In the genomic region with DNA sequence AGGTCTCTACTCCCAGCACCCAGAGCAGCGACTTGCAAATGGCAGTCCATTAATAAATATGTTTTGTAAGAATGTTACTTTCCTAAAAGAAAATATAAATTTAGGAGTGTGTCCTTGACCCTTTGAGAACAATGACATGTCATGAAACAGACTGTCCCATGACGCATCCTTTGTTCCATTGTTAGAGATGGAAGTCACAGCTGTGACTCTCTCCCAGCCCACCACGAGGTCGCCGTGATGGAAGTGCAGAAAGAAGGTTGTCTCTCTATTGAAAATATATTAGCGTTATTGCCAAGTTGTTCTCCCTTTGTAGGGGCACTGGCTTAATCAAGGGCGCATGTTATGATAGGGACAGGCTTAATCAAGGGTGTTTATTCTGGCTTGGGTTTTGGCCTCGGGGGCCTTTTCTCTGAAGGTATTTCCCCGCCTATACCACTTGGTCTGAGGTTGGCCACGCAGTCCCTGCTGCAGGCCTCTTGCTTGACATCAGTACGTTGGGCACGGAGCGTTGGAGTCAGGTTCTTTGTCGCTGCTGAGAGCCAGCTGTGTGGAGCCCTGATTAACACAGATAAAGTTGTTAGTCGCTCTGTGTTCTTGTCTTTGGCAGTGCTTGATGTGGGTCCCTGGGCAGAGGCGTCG, we compare ENCODE assay signal across 17 cellular contexts.
DNase-seq lines count a peak whose midpoint lies in the region; ATAC-seq and TF ChIP-seq lines count a peak whose summit lies in the region.
"Had no signal": no experiment of that assay in that cellular context is flagged by ENCODE, and none has a peak within 500 bp of the region (broad histone marks: within the 10 kb centered on the region; RNA-seq: fewer than 3 reads in every experiment).

No MANE protein-coding gene starts in this region.

- DNase-seq in substantia nigra (lab: John Stamatoyannopoulos, UW) (peak in 15 of 49 donors; percentile 19 to 54 (median 27)), GF-D8 (lab: John Stamatoyannopoulos, UW) (no peak), dedifferentiated amniotic fluid mesenchymal stem cell (ENCODE audit: extremely low spot score) (no peak), middle frontal gyrus (ENCODE audit: extremely low spot score, low spot score) (no peak)
- DNase-seq: BE2C; CD4-positive, CD25-positive, alpha-beta regulatory T cell; CD8-positive, alpha-beta memory T cell; COR-L47; DMS 273 treated with DMSO at 0.1 percent for 48 hours; DMS53; DND-41; EL; H9 had no signal

- no peaks in the 10 kb centered on the region for H3K27me3 ChIP-seq in layer of hippocampus (ENCODE audit: control insufficient read depth, insufficient read depth, low read length)
- H3K27me3 ChIP-seq: BE2C had no signal

- H3K27ac ChIP-seq in angular gyrus (ENCODE audit: low read depth, low read length) (peak overlapping the region; percentile 86), layer of hippocampus (ENCODE audit: low read depth, low read length) (peak overlapping the region; percentile 78), substantia nigra (ENCODE audit: low read depth, low read length, poor library complexity, severe bottlenecking) (peak overlapping the region; percentile 92)

- no peak for ATAC-seq in SK-N-SH treated with all-trans-retinoic acid at 6 μM for 48 hours
- ATAC-seq: HepG2 had no signal

TF ChIP-seq in SK-N-SH treated with all-trans-retinoic acid at 6 μM for 48 hours, 23 proteins besides CTCF, POLR2A, EP300 and RAD21:
- TF ChIP-seq ISL1 (CRISPR knock-in tag; IDR thresholded peaks at IDR 0.05) (no peak), ESRRG (CRISPR knock-in tag; IDR thresholded peaks at IDR 0.05) (no peak), ARNTL (CRISPR knock-in tag; IDR thresholded peaks at IDR 0.05; ENCODE audit: borderline replicate concordance, low read depth) (no peak), ZFP3 (CRISPR knock-in tag; IDR thresholded peaks at IDR 0.05) (no peak), ZNF70 (CRISPR knock-in tag; IDR thresholded peaks at IDR 0.05) (no peak), BACH2 (CRISPR knock-in tag; IDR thresholded peaks at IDR 0.05; ENCODE audit: borderline replicate concordance) (no peak), TCF4 (CRISPR knock-in tag; IDR thresholded peaks at IDR 0.05; ENCODE audit: borderline replicate concordance) (no peak), ZFP30 (CRISPR knock-in tag; IDR thresholded peaks at IDR 0.05) (no peak), PPARA (CRISPR knock-in tag; IDR thresholded peaks at IDR 0.05; ENCODE audit: borderline replicate concordance) (no peak), CSDC2 (CRISPR knock-in tag; IDR thresholded peaks at IDR 0.05) (no peak), ZNF8 (CRISPR knock-in tag; IDR thresholded peaks at IDR 0.05) (no peak), OSR1 (CRISPR knock-in tag; IDR thresholded peaks at IDR 0.05) (no peak), SNAI2 (CRISPR knock-in tag; IDR thresholded peaks at IDR 0.05) (no peak)
- TF ChIP-seq, protein P1, sequence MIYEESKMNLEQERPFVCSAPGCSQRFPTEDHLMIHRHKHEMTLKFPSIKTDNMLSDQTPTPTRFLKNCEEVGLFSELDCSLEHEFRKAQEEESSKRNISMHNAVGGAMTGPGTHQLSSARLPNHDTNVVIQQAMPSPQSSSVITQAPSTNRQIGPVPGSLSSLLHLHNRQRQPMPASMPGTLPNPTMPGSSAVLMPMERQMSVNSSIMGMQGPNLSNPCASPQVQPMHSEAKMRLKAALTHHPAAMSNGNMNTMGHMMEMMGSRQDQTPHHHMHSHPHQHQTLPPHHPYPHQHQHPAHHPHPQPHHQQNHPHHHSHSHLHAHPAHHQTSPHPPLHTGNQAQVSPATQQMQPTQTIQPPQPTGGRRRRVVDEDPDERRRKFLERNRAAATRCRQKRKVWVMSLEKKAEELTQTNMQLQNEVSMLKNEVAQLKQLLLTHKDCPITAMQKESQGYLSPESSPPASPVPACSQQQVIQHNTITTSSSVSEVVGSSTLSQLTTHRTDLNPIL (CRISPR knock-in tag; IDR thresholded peaks at IDR 0.05; ENCODE audit: low read depth): no peak
- TF ChIP-seq, protein P2, sequence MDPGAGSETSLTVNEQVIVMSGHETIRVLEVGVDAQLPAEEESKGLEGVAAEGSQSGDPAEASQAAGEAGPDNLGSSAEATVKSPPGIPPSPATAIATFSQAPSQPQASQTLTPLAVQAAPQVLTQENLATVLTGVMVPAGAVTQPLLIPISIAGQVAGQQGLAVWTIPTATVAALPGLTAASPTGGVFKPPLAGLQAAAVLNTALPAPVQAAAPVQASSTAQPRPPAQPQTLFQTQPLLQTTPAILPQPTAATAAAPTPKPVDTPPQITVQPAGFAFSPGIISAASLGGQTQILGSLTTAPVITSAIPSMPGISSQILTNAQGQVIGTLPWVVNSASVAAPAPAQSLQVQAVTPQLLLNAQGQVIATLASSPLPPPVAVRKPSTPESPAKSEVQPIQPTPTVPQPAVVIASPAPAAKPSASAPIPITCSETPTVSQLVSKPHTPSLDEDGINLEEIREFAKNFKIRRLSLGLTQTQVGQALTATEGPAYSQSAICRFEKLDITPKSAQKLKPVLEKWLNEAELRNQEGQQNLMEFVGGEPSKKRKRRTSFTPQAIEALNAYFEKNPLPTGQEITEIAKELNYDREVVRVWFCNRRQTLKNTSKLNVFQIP (CRISPR knock-in tag; IDR thresholded peaks at IDR 0.05; ENCODE audit: borderline replicate concordance, low read depth): no peak
- TF ChIP-seq, protein P3, sequence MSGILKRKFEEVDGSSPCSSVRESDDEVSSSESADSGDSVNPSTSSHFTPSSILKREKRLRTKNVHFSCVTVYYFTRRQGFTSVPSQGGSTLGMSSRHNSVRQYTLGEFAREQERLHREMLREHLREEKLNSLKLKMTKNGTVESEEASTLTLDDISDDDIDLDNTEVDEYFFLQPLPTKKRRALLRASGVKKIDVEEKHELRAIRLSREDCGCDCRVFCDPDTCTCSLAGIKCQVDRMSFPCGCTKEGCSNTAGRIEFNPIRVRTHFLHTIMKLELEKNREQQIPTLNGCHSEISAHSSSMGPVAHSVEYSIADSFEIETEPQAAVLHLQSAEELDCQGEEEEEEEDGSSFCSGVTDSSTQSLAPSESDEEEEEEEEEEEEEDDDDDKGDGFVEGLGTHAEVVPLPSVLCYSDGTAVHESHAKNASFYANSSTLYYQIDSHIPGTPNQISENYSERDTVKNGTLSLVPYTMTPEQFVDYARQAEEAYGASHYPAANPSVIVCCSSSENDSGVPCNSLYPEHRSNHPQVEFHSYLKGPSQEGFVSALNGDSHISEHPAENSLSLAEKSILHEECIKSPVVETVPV (CRISPR knock-in tag; IDR thresholded peaks at IDR 0.05): no peak
